In the genomic region with DNA sequence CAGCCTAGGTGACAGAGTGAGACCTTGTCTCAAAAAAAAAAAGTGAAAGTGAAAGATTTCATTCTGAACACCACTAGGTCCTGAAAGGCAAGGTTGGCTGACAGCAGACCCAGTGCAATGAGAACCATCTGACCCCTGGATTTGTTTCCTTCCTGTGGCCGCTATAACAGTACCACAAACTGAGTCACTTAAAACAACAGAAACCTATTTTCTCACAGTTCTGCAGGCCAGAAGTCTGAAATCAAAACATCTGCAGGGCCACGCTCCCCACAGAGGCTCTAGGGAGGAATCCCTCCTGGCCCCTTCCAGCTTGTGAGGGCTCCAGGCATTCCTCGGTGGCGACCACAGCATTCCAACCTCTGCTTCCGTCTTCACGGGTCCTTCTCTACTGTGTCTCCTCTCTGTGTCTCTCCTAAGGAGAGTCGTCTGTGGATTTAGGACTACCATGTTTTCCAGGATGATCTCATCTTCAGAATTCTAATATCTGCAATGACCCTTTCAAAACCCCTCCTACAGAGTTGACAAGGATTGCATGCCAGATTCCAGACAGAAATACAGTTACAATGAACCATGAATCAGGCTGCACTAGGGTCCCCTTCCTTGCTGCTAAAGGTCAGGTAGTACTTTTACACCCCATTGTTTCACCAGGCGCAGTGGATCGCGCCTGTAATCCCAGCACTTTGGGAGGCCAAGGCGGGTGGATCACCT, we compare ENCODE assay signal across 8 cellular contexts.
DNase-seq lines count a peak whose midpoint lies in the region; ATAC-seq, FAIRE-seq and TF ChIP-seq lines count a peak whose summit lies in the region.
"Not testable (repeated sequence)": the region's sequence is repeated elsewhere in the genome, so short reads cannot be mapped to it uniquely, and the experiment has no call there.

No MANE protein-coding gene starts in this region.

- not testable (repeated sequence) for H3K9ac ChIP-seq in H1 (replicated peaks in 1 of 4; ENCODE audit: extremely low read depth in 1 of 4, low read depth in 3 of 4, low read length in 3 of 4)

- TF ChIP-seq CTCF in GM20000 (IDR thresholded peaks at IDR 0.05; ENCODE audit: extremely low read depth, missing control alignments); activated CD8-positive, alpha-beta T cell treated with anti-CD3 and anti-CD28 coated beads for 36 hours (IDR thresholded peaks at IDR 0.05); H1 (IDR thresholded peaks at IDR 0.05; ENCODE audit: control extremely low read depth in 1 of 3, insufficient read depth in 1 of 3, low read depth in 1 of 3, low read length in 3 of 3): not testable (repeated sequence)

- not testable (repeated sequence) for H4K5ac ChIP-seq in H1 (ENCODE audit: insufficient read length, low read depth, low read length)

- peak; percentile 82 for ATAC-seq in HG03045 (IDR thresholded peaks at IDR 0.05; ENCODE audit: unreplicated experiment)
- peak; percentile 95 for ATAC-seq in activated CD8-positive, alpha-beta T cell treated with anti-CD3 and anti-CD28 coated beads for 36 hours
- peak; percentile 92 for ATAC-seq in stimulated activated naive CD8-positive, alpha-beta T cell treated with anti-CD3 and anti-CD28 coated beads, Interleukin-15, Interleukin-2, amounts not matched to agents 100 U/mL and 50 U/mL, for 24 hours

- not testable (repeated sequence) for H2BK120ac ChIP-seq in H1 (replicated peaks; ENCODE audit: low read depth, low read length)

- CTCF ChIA-PET in activated CD8-positive, alpha-beta T cell treated with anti-CD3 and anti-CD28 coated beads for 36 hours (lab: Charles Lee) = not testable (repeated sequence)
- CTCF ChIA-PET in H1 (lab: Charles Lee; ENCODE audit: partially characterized antibody) = interaction anchor here (0.9 kb wide), 1 partner anchor 11 kb away, joined by 3 read pairs; no protein-coding TSS in a partner anchor

- not testable (repeated sequence) for H3K18ac ChIP-seq in H1 (ENCODE audit: extremely low read depth, low read length)

- peak; percentile 76 for DNase-seq in GM03348 (ENCODE audit: low spot score)
- DNase-seq in GM20000 (ENCODE audit: low spot score) = peak; percentile 77
- DNase-seq in NCI-H226 = peak; percentile 50
- DNase-seq in activated CD8-positive, alpha-beta T cell treated with anti-CD3 and anti-CD28 coated beads for 36 hours = peak; percentile 65
- not testable (repeated sequence) for DNase-seq in H1 (ENCODE audit: low read depth in 1 of 2, low spot score in 2 of 2)
- peak; percentile 93 to 94 for DNase-seq in lung microvascular endothelial cell (ENCODE audit: low read depth in 2 of 2)
- peak; percentile 12 for DNase-seq in stimulated activated naive CD8-positive, alpha-beta T cell treated with anti-CD3 and anti-CD28 coated beads, Interleukin-15, Interleukin-2, amounts not matched to agents 100 U/mL and 50 U/mL, for 24 hours

- H3K79me1 ChIP-seq in H1 (ENCODE audit: low read depth, low read length) = not testable (repeated sequence)

- H3K4me2 ChIP-seq in H1 (ENCODE audit: insufficient read depth in 1 of 2, low read depth in 2 of 2, low read length in 2 of 2) = not testable (repeated sequence)

- H4K91ac ChIP-seq in H1 (replicated peaks; ENCODE audit: insufficient read length, low read length) = not testable (repeated sequence)

- H4K20me1 ChIP-seq in H1 (replicated peaks in 1 of 2; ENCODE audit: control insufficient read depth in 1 of 2, insufficient read depth in 2 of 2, low read length in 2 of 2) = not testable (repeated sequence)

- H3K79me2 ChIP-seq in H1 (ENCODE audit: control insufficient read depth in 1 of 2, insufficient read depth in 2 of 2, low read length in 2 of 2) = not testable (repeated sequence)

- H3K14ac ChIP-seq in H1 (ENCODE audit: insufficient read length) = not testable (repeated sequence)

- not testable (repeated sequence) for H2BK20ac ChIP-seq in H1 (ENCODE audit: low read length)

- not testable (repeated sequence) for H3K23ac ChIP-seq in H1 (ENCODE audit: insufficient read length)

- WGBS in H1 (ENCODE audit: extremely low coverage in 1 of 2, insufficient coverage in 1 of 2, insufficient read length in 1 of 2, insufficient replicate concordance in 2 of 2, low coverage in 1 of 2, low lambda C conversion rate in 2 of 2, missing lambda C conversion rate in 1 of 2), 2 experiments = 82% methylated on average over 11 of the region's 11 CpGs; no CpG with 5 or more reads in 1 of the 2 experiments

- FAIRE-seq in H1 (lab: Jason Lieb, UNC) = not testable (repeated sequence)

- not testable (repeated sequence) for H3K36me3 Mint-ChIP-seq in activated CD8-positive, alpha-beta T cell treated with anti-CD3 and anti-CD28 coated beads for 36 hours (ENCODE audit: low read depth)

- H3K27ac ChIP-seq in H1 (ENCODE audit: low read depth, low read length) = not testable (repeated sequence)

- not testable (repeated sequence) for H3K9me3 ChIP-seq in H1 (ENCODE audit: insufficient read depth in 2 of 2, low read depth in 1 of 2, low read length in 1 of 2)

- H3K4me3 ChIP-seq in H1 (ENCODE audit: extremely low read depth in 1 of 4, insufficient read depth in 2 of 4, low read depth in 3 of 4, low read length in 4 of 4) = not testable (repeated sequence)

- not testable (repeated sequence) for H2BK15ac ChIP-seq in H1 (ENCODE audit: low read length)

- H3K36me3 ChIP-seq in H1 (ENCODE audit: control insufficient read depth in 2 of 4, insufficient read depth in 4 of 4, low read length in 3 of 4) = not testable (repeated sequence)

- intact Hi-C loops in activated CD8-positive, alpha-beta T cell treated with anti-CD3 and anti-CD28 coated beads for 36 hours (cut with micrococcal nuclease) = not testable (repeated sequence)

- H3K27me3 Mint-ChIP-seq in activated CD8-positive, alpha-beta T cell treated with anti-CD3 and anti-CD28 coated beads for 36 hours = not testable (repeated sequence)

- not testable (repeated sequence) for H3K9me3 Mint-ChIP-seq in activated CD8-positive, alpha-beta T cell treated with anti-CD3 and anti-CD28 coated beads for 36 hours

- H3K56ac ChIP-seq in H1 (replicated peaks; ENCODE audit: insufficient read length, low read depth, low read length) = not testable (repeated sequence)

- H3K23me2 ChIP-seq in H1 (ENCODE audit: low read depth, low read length) = not testable (repeated sequence)

- POLR2A ChIA-PET in activated CD8-positive, alpha-beta T cell treated with anti-CD3 and anti-CD28 coated beads for 36 hours (lab: Charles Lee); H1 (lab: Charles Lee; ENCODE audit: partially characterized antibody): not testable (repeated sequence)

- not testable (repeated sequence) for H3K4ac ChIP-seq in H1 (replicated peaks; ENCODE audit: insufficient read length, low read depth, low read length)

- H2AK5ac ChIP-seq in H1 (ENCODE audit: low read depth, low read length) = not testable (repeated sequence)

- H3K27me3 ChIP-seq in H1 (replicated peaks in 1 of 4; ENCODE audit: control insufficient read depth in 3 of 4, extremely low read depth in 1 of 4, insufficient read depth in 3 of 4, low read length in 3 of 4) = not testable (repeated sequence)

- H3K4me1 Mint-ChIP-seq in activated CD8-positive, alpha-beta T cell treated with anti-CD3 and anti-CD28 coated beads for 36 hours (ENCODE audit: low read depth) = not testable (repeated sequence)

- H2BK12ac ChIP-seq in H1 (ENCODE audit: low read depth, low read length) = not testable (repeated sequence)

- not testable (repeated sequence) for H3K27ac Mint-ChIP-seq in activated CD8-positive, alpha-beta T cell treated with anti-CD3 and anti-CD28 coated beads for 36 hours

- peak overlapping the region; percentile 44; the same call in 1 of the 2 replicates for H2BK5ac ChIP-seq in H1 (ENCODE audit: low read depth, low read length)

- TF ChIP-seq POLR2A in H1 (IDR thresholded peaks at IDR 0.05; ENCODE audit: control extremely low read depth in 1 of 2, low read depth in 2 of 2, low read length in 2 of 2) = not testable (repeated sequence)

- not testable (repeated sequence) for H2AFZ ChIP-seq in H1 (ENCODE audit: low read length)

- TF ChIP-seq RAD21 in H1 (IDR thresholded peaks at IDR 0.05 in 1 of 2, conservative IDR thresholded peaks at IDR 0.05 in 1 of 2; ENCODE audit: low read depth in 2 of 2, low read length in 2 of 2) = not testable (repeated sequence)

- not testable (repeated sequence) for TF ChIP-seq EP300 in H1 (IDR thresholded peaks at IDR 0.05; ENCODE audit: borderline replicate concordance in 1 of 2, low read depth in 2 of 2, low read length in 2 of 2)

- not testable (repeated sequence) for H3K4me1 ChIP-seq in H1 (replicated peaks in 1 of 4; ENCODE audit: control insufficient read depth in 3 of 4, insufficient read depth in 4 of 4, low read length in 3 of 4)

- H4K8ac ChIP-seq in H1 (ENCODE audit: extremely low read depth, insufficient read depth, low read length) = not testable (repeated sequence)

- H3K4me3 Mint-ChIP-seq in activated CD8-positive, alpha-beta T cell treated with anti-CD3 and anti-CD28 coated beads for 36 hours = not testable (repeated sequence)

TF ChIP-seq in H1, 55 proteins besides CTCF, POLR2A, EP300 and RAD21:
- TF ChIP-seq TEAD4 (IDR thresholded peaks at IDR 0.05; ENCODE audit: low read depth, low read length) = 0 out of 2 replicates have a peak, but pooled peaks have one; percentile 26
